Comparison of ENCODE assay signal across 29 cellular contexts in the genomic region with DNA sequence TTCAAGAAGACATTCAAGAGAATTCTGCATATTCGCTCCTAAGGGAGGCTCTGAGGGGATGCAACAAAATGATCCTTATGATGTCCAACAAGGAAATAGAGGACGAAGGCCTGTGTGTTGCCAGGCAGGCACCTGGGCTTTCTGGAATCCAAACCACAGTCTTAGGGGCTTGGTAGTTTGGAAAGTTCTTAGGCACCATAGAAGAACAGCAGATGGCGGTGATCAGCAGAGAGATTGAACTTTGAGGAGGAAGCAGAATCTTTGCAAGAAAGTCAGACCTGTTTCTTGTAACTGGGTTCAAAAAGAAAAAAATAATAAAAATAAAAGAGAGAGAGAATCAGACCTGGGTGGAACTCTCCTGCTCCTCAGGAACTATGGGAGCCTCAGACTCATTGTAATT.
"Had no signal": no experiment of that assay in that cellular context is flagged by ENCODE, and none has a peak within 500 bp of the region (broad histone marks: within the 10 kb centered on the region; RNA-seq: fewer than 3 reads in every experiment).

No MANE protein-coding gene starts in this region.

- H3K4me3 Mint-ChIP-seq: activated CD4-positive, alpha-beta memory T cell treated with anti-CD3 and anti-CD28 coated beads, Interleukin-2, amount 10 ng/mL, durations not matched to agents 7 days and 5 days; activated CD4-positive, alpha-beta T cell treated with anti-CD3 and anti-CD28 coated beads, Interleukin-2, amount 10 ng/mL, durations not matched to agents 24 days and 14 days; activated T-cell treated with anti-CD3 and anti-CD28 coated beads, Interleukin-2, amount 50 U/mL, for 4 hours; activated T-helper 17 cell treated with anti-CD3 and anti-CD28 coated beads, Interleukin-2, amount 50 U/mL, for 72 hours; dendritic cell treated with granulocyte-macrophage colony-stimulating factor and Interleukin-4, amounts not matched to agents 40 ng/mL and 50 ng/mL, for 4 days; natural killer cell; stimulated activated memory B cell treated with anti-CD40 and anti-IgM and Interleukin-4, amounts not matched to agents 10 μg/mL and 1 μg/mL and 100 μg/mL, for 72 hours; stimulated activated naive CD8-positive, alpha-beta T cell treated with anti-CD3 and anti-CD28 coated beads, Interleukin-15, amount 100 ng/mL, for 72 hours had no signal

- H3K4me1 Mint-ChIP-seq: activated CD4-positive, alpha-beta memory T cell treated with anti-CD3 and anti-CD28 coated beads, Interleukin-2, amount 10 ng/mL, durations not matched to agents 7 days and 5 days; activated T-helper 17 cell treated with anti-CD3 and anti-CD28 coated beads, Interleukin-2, amount 50 U/mL, for 72 hours; natural killer cell; stimulated activated memory B cell treated with anti-CD40 and anti-IgM and Interleukin-4, amounts not matched to agents 10 μg/mL and 1 μg/mL and 100 μg/mL, for 72 hours; stimulated activated naive CD8-positive, alpha-beta T cell treated with anti-CD3 and anti-CD28 coated beads, Interleukin-15, amount 100 ng/mL, for 72 hours had no signal

- H3K27me3 Mint-ChIP-seq: dendritic cell treated with granulocyte-macrophage colony-stimulating factor and Interleukin-4, amounts not matched to agents 40 ng/mL and 50 ng/mL, for 4 days had no signal

- H3K27ac ChIP-seq: brain microvascular endothelial cell, gastrocnemius medialis, left lung, right atrium auricular region, thyroid gland, upper lobe of left lung, vagina had no signal

- H3K36me3 Mint-ChIP-seq: natural killer cell; stimulated activated memory B cell treated with anti-CD40 and anti-IgM and Interleukin-4, amounts not matched to agents 10 μg/mL and 1 μg/mL and 100 μg/mL, for 72 hours had no signal

- H3K36me3 ChIP-seq: gastrocnemius medialis, right atrium auricular region, thyroid gland, vagina had no signal

- H3K9me3 Mint-ChIP-seq: activated CD4-positive, alpha-beta T cell treated with anti-CD3 and anti-CD28 coated beads, Interleukin-2, amount 10 ng/mL, durations not matched to agents 24 days and 14 days; activated T-cell treated with anti-CD3 and anti-CD28 coated beads, Interleukin-2, amount 50 U/mL, for 4 hours; activated T-helper 17 cell treated with anti-CD3 and anti-CD28 coated beads, Interleukin-2, amount 50 U/mL, for 72 hours; dendritic cell treated with granulocyte-macrophage colony-stimulating factor and Interleukin-4, amounts not matched to agents 40 ng/mL and 50 ng/mL, for 4 days; natural killer cell; stimulated activated memory B cell treated with anti-CD40 and anti-IgM and Interleukin-4, amounts not matched to agents 10 μg/mL and 1 μg/mL and 100 μg/mL, for 72 hours; stimulated activated naive CD8-positive, alpha-beta T cell treated with anti-CD3 and anti-CD28 coated beads, Interleukin-15, amount 100 ng/mL, for 72 hours had no signal

- H3K9me3 ChIP-seq: gastrocnemius medialis, left lung, right atrium auricular region, thyroid gland, upper lobe of left lung, vagina had no signal

- H3K27me3 ChIP-seq: brain microvascular endothelial cell, gastrocnemius medialis, left lung, right atrium auricular region, thyroid gland, upper lobe of left lung, vagina had no signal

- H3K4me3 ChIP-seq: gastrocnemius medialis, left lung, lung, right atrium auricular region, smooth muscle cell, thyroid gland, upper lobe of left lung, vagina had no signal

- FAIRE-seq: astrocyte, endometrium, islet of Langerhans had no signal

- ATAC-seq: activated T-cell treated with anti-CD3 and anti-CD28 coated beads, Interleukin-2, amount 50 U/mL, for 4 hours; activated T-helper 17 cell treated with anti-CD3 and anti-CD28 coated beads, Interleukin-2, amount 50 U/mL, for 72 hours; gastrocnemius medialis; left lung; natural killer cell; stimulated activated memory B cell treated with anti-CD40 and anti-IgM and Interleukin-4, amounts not matched to agents 10 μg/mL and 1 μg/mL and 100 μg/mL, for 72 hours; stimulated activated naive CD8-positive, alpha-beta T cell treated with anti-CD3 and anti-CD28 coated beads, Interleukin-15, amount 100 ng/mL, for 72 hours had no signal

- H3K4me2 ChIP-seq: smooth muscle cell had no signal

- H3K4me1 ChIP-seq: gastrocnemius medialis, left lung, right atrium auricular region, thyroid gland, upper lobe of left lung, vagina had no signal

- DNase-seq: activated CD4-positive, alpha-beta memory T cell treated with anti-CD3 and anti-CD28 coated beads, Interleukin-2, amount 10 ng/mL, durations not matched to agents 7 days and 5 days; activated CD4-positive, alpha-beta T cell treated with anti-CD3 and anti-CD28 coated beads, Interleukin-2, amount 10 ng/mL, durations not matched to agents 24 days and 14 days; activated CD4-positive, CD25-positive, alpha-beta regulatory T cell treated with anti-CD3 and anti-CD28 coated beads, Interleukin-2, amount 50 U/mL, for 72 hours; activated gamma-delta T cell treated with Interleukin-2 at 50 U/mL for 16 hours; activated naive CD4-positive, alpha-beta T cell treated with anti-CD3 and anti-CD28 coated beads, Interleukin-2, amount 50 U/mL, for 16 hours; activated T-cell treated with anti-CD3 and anti-CD28 coated beads, Interleukin-2, amount 50 U/mL, for 4 hours; amniotic stem cell; brain microvascular endothelial cell; gastrocnemius medialis; glutamatergic neuron; left lung; mesendoderm; natural killer cell; stimulated activated CD4-positive, alpha-beta T cell treated with anti-CD3 and anti-CD28 coated beads, Interleukin-1b, Interleukin-23, amount 100 ng/mL, for 48 hours; stimulated activated CD4-positive, alpha-beta T cell treated with anti-CD3 and anti-CD28 coated beads, Interleukin-4, amount 100 ng/mL, for 4 hours; stimulated activated CD8-positive, alpha-beta memory T cell treated with anti-CD3 and anti-CD28 coated beads, Interleukin-4, amount 100 ng/mL, for 48 hours; stimulated activated naive CD8-positive, alpha-beta T cell treated with anti-CD3 and anti-CD28 coated beads, Interleukin-15, amount 100 ng/mL, for 72 hours; thyroid gland; upper lobe of left lung had no signal

- H3K27ac Mint-ChIP-seq: activated CD4-positive, alpha-beta memory T cell treated with anti-CD3 and anti-CD28 coated beads, Interleukin-2, amount 10 ng/mL, durations not matched to agents 7 days and 5 days; activated CD4-positive, alpha-beta T cell treated with anti-CD3 and anti-CD28 coated beads, Interleukin-2, amount 10 ng/mL, durations not matched to agents 24 days and 14 days; activated T-helper 17 cell treated with anti-CD3 and anti-CD28 coated beads, Interleukin-2, amount 50 U/mL, for 72 hours; dendritic cell treated with granulocyte-macrophage colony-stimulating factor and Interleukin-4, amounts not matched to agents 40 ng/mL and 50 ng/mL, for 4 days; natural killer cell; stimulated activated memory B cell treated with anti-CD40 and anti-IgM and Interleukin-4, amounts not matched to agents 10 μg/mL and 1 μg/mL and 100 μg/mL, for 72 hours had no signal
